ENCODE assay signal across 1 cellular context in the genomic region with DNA sequence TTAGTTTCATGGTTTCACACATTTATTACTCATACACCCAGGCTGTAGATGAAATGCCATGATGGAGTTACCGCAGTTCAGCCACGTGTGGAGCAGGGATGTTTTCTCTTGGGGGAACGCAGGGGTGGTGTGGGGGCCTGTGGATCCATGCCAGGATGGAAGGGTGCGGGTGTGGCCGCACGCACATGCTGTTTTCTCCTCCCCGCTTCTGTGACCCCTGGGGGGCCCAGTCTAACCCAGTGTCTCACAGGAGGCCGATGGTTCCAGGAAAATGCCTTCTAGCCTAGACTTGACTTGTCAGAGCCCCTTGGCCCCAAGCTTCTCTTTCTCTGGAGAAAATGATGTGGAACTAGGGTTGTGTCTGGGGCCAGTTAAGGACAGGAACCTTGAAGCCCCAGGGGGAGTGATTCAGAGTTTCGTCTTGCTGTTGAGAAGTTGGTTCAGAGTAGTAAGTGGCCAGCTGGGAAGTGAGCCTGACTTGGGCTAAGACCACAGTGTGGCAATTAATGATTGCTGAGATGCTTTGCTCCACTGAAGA.
A peak's percentile ranks its signal among the peaks of the same experiment; 100 is the strongest.
TF ChIP-seq lines count a peak whose summit lies in the region.

No MANE protein-coding gene starts in this region.

TF ChIP-seq in K562, 482 proteins besides CTCF, POLR2A, EP300 and RAD21 (continued from another document and continues in another):
- TF ChIP-seq, protein P1, sequence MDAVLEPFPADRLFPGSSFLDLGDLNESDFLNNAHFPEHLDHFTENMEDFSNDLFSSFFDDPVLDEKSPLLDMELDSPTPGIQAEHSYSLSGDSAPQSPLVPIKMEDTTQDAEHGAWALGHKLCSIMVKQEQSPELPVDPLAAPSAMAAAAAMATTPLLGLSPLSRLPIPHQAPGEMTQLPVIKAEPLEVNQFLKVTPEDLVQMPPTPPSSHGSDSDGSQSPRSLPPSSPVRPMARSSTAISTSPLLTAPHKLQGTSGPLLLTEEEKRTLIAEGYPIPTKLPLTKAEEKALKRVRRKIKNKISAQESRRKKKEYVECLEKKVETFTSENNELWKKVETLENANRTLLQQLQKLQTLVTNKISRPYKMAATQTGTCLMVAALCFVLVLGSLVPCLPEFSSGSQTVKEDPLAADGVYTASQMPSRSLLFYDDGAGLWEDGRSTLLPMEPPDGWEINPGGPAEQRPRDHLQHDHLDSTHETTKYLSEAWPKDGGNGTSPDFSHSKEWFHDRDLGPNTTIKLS (IDR thresholded peaks at IDR 0.05; ENCODE audit: borderline replicate concordance, low read depth) = no peak
- TF ChIP-seq NCOR1 (IDR thresholded peaks at IDR 0.05) (no peak), TCFL5 (CRISPR knock-in tag; conservative IDR thresholded peaks at IDR 0.05) (no peak), BRCA1 (IDR thresholded peaks at IDR 0.05) (no peak), BRCA1 (CRISPR knock-in tag; IDR thresholded peaks at IDR 0.05) (no peak), ZNF239 (CRISPR knock-in tag; IDR thresholded peaks at IDR 0.05) (peak; percentile 60), ZNF140 (CRISPR knock-in tag; IDR thresholded peaks at IDR 0.05) (no peak), SRSF7 (optimal IDR thresholded peaks at IDR 0.05; ENCODE audit: low read depth, low read length) (no peak), C11orf30 (IDR thresholded peaks at IDR 0.05; ENCODE audit: low read depth) (no peak), ZNF707 (CRISPR knock-in tag; conservative IDR thresholded peaks at IDR 0.05) (no peak), FOXJ3 (CRISPR knock-in tag; IDR thresholded peaks at IDR 0.05) (no peak), CCAR2 (IDR thresholded peaks at IDR 0.05; ENCODE audit: low read depth, low read length) (no peak), ZNF133 (CRISPR knock-in tag; IDR thresholded peaks at IDR 0.05) (no peak), ZNF282 (CRISPR knock-in tag; IDR thresholded peaks at IDR 0.05) (no peak), STAG1 (CRISPR knock-in tag; IDR thresholded peaks at IDR 0.05; ENCODE audit: borderline replicate concordance) (no peak), TCF7L2 (IDR thresholded peaks at IDR 0.05; ENCODE audit: low read depth, low read length) (no peak), PML (IDR thresholded peaks at IDR 0.05; ENCODE audit: low read length) (no peak), ZEB2 (IDR thresholded peaks at IDR 0.05) (no peak), ZSCAN29 (IDR thresholded peaks at IDR 0.05) (no peak), MCM7 (IDR thresholded peaks at IDR 0.05) (no peak), BDP1 (IDR thresholded peaks at IDR 0.05; ENCODE audit: insufficient read depth, insufficient read length) (no peak), RBFOX2 (IDR thresholded peaks at IDR 0.05; ENCODE audit: low read depth, low read length) (no peak), PCBP2 (IDR thresholded peaks at IDR 0.05; ENCODE audit: low read depth, low read length, poor library complexity, severe bottlenecking) (no peak), IFI16 (CRISPR knock-in tag; IDR thresholded peaks at IDR 0.05) (no peak), NCOA6 (IDR thresholded peaks at IDR 0.05) (no peak), ZNF12 (CRISPR knock-in tag; IDR thresholded peaks at IDR 0.05) (no peak), POLR2AphosphoS2 (IDR thresholded peaks at IDR 0.05; ENCODE audit: low read length) (no peak), TARDBP (IDR thresholded peaks at IDR 0.05) (no peak), ZNF311 (CRISPR knock-in tag; IDR thresholded peaks at IDR 0.05) (peak; percentile 93), ATF7 (IDR thresholded peaks at IDR 0.05) (no peak), PHB (CRISPR knock-in tag; IDR thresholded peaks at IDR 0.05) (no peak), ZNF79 (CRISPR knock-in tag; IDR thresholded peaks at IDR 0.05; ENCODE audit: low read depth) (no peak; the same call in 1 of the 2 replicates), ZNF764 (CRISPR knock-in tag; IDR thresholded peaks at IDR 0.05; ENCODE audit: low read depth) (no peak), E2F3 (CRISPR knock-in tag; IDR thresholded peaks at IDR 0.05) (peak; percentile 52; the same call in 1 of the 2 replicates), ZFP1 (CRISPR knock-in tag; IDR thresholded peaks at IDR 0.05) (no peak), FUS (optimal IDR thresholded peaks at IDR 0.05; ENCODE audit: low read depth, low read length) (no peak), HNRNPUL1 (IDR thresholded peaks at IDR 0.05; ENCODE audit: low read length) (no peak), CTBP1 (IDR thresholded peaks at IDR 0.05; ENCODE audit: borderline replicate concordance) (no peak), JUND (IDR thresholded peaks at IDR 0.05; ENCODE audit: borderline replicate concordance, low read depth, low read length) (no peak), JUND (tag; IDR thresholded peaks at IDR 0.05; ENCODE audit: borderline replicate concordance, low read depth, low read length) (0 out of 3 replicates have a peak, but pooled peaks have one; percentile 16), KDM1A (IDR thresholded peaks at IDR 0.05) (no peak), KLF6 (CRISPR knock-in tag; IDR thresholded peaks at IDR 0.05; ENCODE audit: borderline replicate concordance) (peak; percentile 90), TOE1 (IDR thresholded peaks at IDR 0.05; ENCODE audit: borderline replicate concordance) (no peak), TOE1 (CRISPR knock-in tag; IDR thresholded peaks at IDR 0.05; ENCODE audit: borderline replicate concordance, low read depth) (no peak), TCF7 (IDR thresholded peaks at IDR 0.05; ENCODE audit: borderline replicate concordance) (no peak), GABPB1 (CRISPR knock-in tag; IDR thresholded peaks at IDR 0.05) (0 out of 2 replicates have a peak, but pooled peaks have one; percentile 30), RBM22 (IDR thresholded peaks at IDR 0.05; ENCODE audit: low read depth, low read length, poor library complexity, severe bottlenecking) (no peak), SNIP1 (IDR thresholded peaks at IDR 0.05; ENCODE audit: low read depth) (no peak), DIDO1 (tag; IDR thresholded peaks at IDR 0.05; ENCODE audit: low read depth) (no peak), NFATC3 (IDR thresholded peaks at IDR 0.05) (no peak), ARID2 (IDR thresholded peaks at IDR 0.05) (no peak), ESRRB (CRISPR knock-in tag; IDR thresholded peaks at IDR 0.05; ENCODE audit: borderline replicate concordance) (no peak), SREBF1 (IDR thresholded peaks at IDR 0.05; ENCODE audit: borderline replicate concordance, low read depth, low read length) (no peak), ZNF121 (CRISPR knock-in tag; conservative IDR thresholded peaks at IDR 0.05) (no peak), SP2 (IDR thresholded peaks at IDR 0.05; ENCODE audit: extremely low read depth, low read depth, low read length, poor library complexity, severe bottlenecking) (no peak), NUFIP1 (IDR thresholded peaks at IDR 0.05; ENCODE audit: partially characterized antibody) (no peak), FOXJ2 (tag; IDR thresholded peaks at IDR 0.05) (no peak), CHCHD3 (CRISPR knock-in tag; IDR thresholded peaks at IDR 0.05) (no peak), GATA2 (CRISPR knock-in tag; IDR thresholded peaks at IDR 0.05) (no peak), PTTG1 (tag; IDR thresholded peaks at IDR 0.05; ENCODE audit: low read depth) (peak; percentile 82), FOXM1 (IDR thresholded peaks at IDR 0.05; ENCODE audit: low read depth) (no peak), FOXM1 (CRISPR knock-in tag; IDR thresholded peaks at IDR 0.05; ENCODE audit: low read depth) (no peak), NFIX (CRISPR knock-in tag; IDR thresholded peaks at IDR 0.05; ENCODE audit: low read depth) (no peak), ZNF444 (CRISPR knock-in tag; IDR thresholded peaks at IDR 0.05) (0 out of 2 replicates have a peak, but pooled peaks have one; percentile 38), ETS2 (tag; IDR thresholded peaks at IDR 0.05; ENCODE audit: borderline replicate concordance, poor library complexity, severe bottlenecking) (no peak), SRSF9 (IDR thresholded peaks at IDR 0.05; ENCODE audit: borderline replicate concordance, low read depth, low read length) (no peak), SMARCA4 (IDR thresholded peaks at IDR 0.05) (no peak), ZNF175 (CRISPR knock-in tag; IDR thresholded peaks at IDR 0.05; ENCODE audit: low read depth) (peak; percentile 80; the same call in 1 of the 2 replicates), XRCC4 (IDR thresholded peaks at IDR 0.05; ENCODE audit: extremely low read depth, insufficient read depth, insufficient read length) (no peak), IRF2 (CRISPR knock-in tag; IDR thresholded peaks at IDR 0.05) (no peak), HOXB6 (CRISPR knock-in tag; IDR thresholded peaks at IDR 0.05; ENCODE audit: borderline replicate concordance) (no peak), SMAD4 (CRISPR knock-in tag; conservative IDR thresholded peaks at IDR 0.05) (peak; percentile 92)
- TF ChIP-seq, protein P2, sequence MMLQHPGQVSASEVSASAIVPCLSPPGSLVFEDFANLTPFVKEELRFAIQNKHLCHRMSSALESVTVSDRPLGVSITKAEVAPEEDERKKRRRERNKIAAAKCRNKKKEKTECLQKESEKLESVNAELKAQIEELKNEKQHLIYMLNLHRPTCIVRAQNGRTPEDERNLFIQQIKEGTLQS (IDR thresholded peaks at IDR 0.05) = no peak
- TF ChIP-seq, protein P2 (CRISPR knock-in tag; conservative IDR thresholded peaks at IDR 0.05) = no peak
- TF ChIP-seq, protein P3, sequence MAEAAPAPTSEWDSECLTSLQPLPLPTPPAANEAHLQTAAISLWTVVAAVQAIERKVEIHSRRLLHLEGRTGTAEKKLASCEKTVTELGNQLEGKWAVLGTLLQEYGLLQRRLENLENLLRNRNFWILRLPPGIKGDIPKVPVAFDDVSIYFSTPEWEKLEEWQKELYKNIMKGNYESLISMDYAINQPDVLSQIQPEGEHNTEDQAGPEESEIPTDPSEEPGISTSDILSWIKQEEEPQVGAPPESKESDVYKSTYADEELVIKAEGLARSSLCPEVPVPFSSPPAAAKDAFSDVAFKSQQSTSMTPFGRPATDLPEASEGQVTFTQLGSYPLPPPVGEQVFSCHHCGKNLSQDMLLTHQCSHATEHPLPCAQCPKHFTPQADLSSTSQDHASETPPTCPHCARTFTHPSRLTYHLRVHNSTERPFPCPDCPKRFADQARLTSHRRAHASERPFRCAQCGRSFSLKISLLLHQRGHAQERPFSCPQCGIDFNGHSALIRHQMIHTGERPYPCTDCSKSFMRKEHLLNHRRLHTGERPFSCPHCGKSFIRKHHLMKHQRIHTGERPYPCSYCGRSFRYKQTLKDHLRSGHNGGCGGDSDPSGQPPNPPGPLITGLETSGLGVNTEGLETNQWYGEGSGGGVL (CRISPR knock-in tag; IDR thresholded peaks at IDR 0.05) = no peak; the same call in 1 of the 2 replicates
- TF ChIP-seq, protein P4, sequence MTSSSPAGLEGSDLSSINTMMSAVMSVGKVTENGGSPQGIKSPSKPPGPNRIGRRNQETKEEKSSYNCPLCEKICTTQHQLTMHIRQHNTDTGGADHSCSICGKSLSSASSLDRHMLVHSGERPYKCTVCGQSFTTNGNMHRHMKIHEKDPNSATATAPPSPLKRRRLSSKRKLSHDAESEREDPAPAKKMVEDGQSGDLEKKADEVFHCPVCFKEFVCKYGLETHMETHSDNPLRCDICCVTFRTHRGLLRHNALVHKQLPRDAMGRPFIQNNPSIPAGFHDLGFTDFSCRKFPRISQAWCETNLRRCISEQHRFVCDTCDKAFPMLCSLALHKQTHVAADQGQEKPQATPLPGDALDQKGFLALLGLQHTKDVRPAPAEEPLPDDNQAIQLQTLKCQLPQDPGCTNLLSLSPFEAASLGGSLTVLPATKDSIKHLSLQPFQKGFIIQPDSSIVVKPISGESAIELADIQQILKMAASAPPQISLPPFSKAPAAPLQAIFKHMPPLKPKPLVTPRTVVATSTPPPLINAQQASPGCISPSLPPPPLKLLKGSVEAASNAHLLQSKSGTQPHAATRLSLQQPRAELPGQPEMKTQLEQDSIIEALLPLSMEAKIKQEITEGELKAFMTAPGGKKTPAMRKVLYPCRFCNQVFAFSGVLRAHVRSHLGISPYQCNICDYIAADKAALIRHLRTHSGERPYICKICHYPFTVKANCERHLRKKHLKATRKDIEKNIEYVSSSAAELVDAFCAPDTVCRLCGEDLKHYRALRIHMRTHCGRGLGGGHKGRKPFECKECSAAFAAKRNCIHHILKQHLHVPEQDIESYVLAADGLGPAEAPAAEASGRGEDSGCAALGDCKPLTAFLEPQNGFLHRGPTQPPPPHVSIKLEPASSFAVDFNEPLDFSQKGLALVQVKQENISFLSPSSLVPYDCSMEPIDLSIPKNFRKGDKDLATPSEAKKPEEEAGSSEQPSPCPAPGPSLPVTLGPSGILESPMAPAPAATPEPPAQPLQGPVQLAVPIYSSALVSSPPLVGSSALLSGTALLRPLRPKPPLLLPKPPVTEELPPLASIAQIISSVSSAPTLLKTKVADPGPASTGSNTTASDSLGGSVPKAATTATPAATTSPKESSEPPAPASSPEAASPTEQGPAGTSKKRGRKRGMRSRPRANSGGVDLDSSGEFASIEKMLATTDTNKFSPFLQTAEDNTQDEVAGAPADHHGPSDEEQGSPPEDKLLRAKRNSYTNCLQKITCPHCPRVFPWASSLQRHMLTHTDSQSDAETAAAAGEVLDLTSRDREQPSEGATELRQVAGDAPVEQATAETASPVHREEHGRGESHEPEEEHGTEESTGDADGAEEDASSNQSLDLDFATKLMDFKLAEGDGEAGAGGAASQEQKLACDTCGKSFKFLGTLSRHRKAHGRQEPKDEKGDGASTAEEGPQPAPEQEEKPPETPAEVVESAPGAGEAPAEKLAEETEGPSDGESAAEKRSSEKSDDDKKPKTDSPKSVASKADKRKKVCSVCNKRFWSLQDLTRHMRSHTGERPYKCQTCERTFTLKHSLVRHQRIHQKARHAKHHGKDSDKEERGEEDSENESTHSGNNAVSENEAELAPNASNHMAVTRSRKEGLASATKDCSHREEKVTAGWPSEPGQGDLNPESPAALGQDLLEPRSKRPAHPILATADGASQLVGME (CRISPR knock-in tag; IDR thresholded peaks at IDR 0.05) = peak; percentile 92
- TF ChIP-seq, protein P5, sequence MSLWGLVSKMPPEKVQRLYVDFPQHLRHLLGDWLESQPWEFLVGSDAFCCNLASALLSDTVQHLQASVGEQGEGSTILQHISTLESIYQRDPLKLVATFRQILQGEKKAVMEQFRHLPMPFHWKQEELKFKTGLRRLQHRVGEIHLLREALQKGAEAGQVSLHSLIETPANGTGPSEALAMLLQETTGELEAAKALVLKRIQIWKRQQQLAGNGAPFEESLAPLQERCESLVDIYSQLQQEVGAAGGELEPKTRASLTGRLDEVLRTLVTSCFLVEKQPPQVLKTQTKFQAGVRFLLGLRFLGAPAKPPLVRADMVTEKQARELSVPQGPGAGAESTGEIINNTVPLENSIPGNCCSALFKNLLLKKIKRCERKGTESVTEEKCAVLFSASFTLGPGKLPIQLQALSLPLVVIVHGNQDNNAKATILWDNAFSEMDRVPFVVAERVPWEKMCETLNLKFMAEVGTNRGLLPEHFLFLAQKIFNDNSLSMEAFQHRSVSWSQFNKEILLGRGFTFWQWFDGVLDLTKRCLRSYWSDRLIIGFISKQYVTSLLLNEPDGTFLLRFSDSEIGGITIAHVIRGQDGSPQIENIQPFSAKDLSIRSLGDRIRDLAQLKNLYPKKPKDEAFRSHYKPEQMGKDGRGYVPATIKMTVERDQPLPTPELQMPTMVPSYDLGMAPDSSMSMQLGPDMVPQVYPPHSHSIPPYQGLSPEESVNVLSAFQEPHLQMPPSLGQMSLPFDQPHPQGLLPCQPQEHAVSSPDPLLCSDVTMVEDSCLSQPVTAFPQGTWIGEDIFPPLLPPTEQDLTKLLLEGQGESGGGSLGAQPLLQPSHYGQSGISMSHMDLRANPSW (CRISPR knock-in tag; IDR thresholded peaks at IDR 0.05) = no peak
